In genomic region chr12:55729592-55730446, GRCh38 we compare ENCODE assay signal across 8 cellular contexts. TPM values are rescaled to one million over a fixed set of nuclear protein-coding genes. Genes with fewer than 3 reads are reported as not detected.
DNase-seq lines count a peak whose midpoint lies in the region; ATAC-seq and TF ChIP-seq lines count a peak whose summit lies in the region.

No MANE protein-coding gene starts in this region.

- 33% methylated on average over 25 of the region's 25 CpGs for WGBS in liver

- no peaks in the 10 kb centered on the region for H3K9me3 ChIP-seq in liver (ENCODE audit: control insufficient read depth in 4 of 4, low read length in 3 of 4)

- peak overlapping the region; percentile 68 to 95 for H3K9ac ChIP-seq in liver (ENCODE audit: low read depth in 1 of 2, low read length in 2 of 2)

- H3K27ac ChIP-seq in dorsolateral prefrontal cortex, result peak overlapping the region; percentile 94 to 100 (median 99)
- H3K27ac ChIP-seq in liver (ENCODE audit: low read depth in 1 of 2, low read length in 2 of 2), result peak overlapping the region; percentile 93 to 96

- ATAC-seq in GM19035 (IDR thresholded peaks at IDR 0.05; ENCODE audit: unreplicated experiment) (peak; percentile 55), HG03196 (IDR thresholded peaks at IDR 0.05; ENCODE audit: unreplicated experiment) (peak; percentile 46)

- peaks cover 0 to 11% (median 5%) of the 10 kb centered on the region in 4 donors for H3K36me3 ChIP-seq in liver (ENCODE audit: control insufficient read depth in 4 of 4, insufficient read depth in 3 of 4, low read depth in 1 of 4, low read length in 3 of 4)

- DNase-seq in C1 segment of cervical spinal cord (lab: John Stamatoyannopoulos, UW) (peak; percentile 54 to 95 (median 84)), NCI-H446 (lab: John Stamatoyannopoulos, UW) (peak; percentile 71 to 89), dorsolateral prefrontal cortex (peak; percentile 70 to 95 (median 92))
- peak; percentile 82 for DNase-seq in activated CD4-positive, alpha-beta T cell treated with anti-CD3 and anti-CD28 coated beads for 48 hours
- peak; percentile 74 for DNase-seq in stimulated activated CD4-positive, alpha-beta T cell treated with anti-CD3 and anti-CD28 coated beads, Interleukin-4, amount 100 ng/mL, for 24 hours

- no peak for TF ChIP-seq RAD21 in liver (IDR thresholded peaks at IDR 0.05)

- TF ChIP-seq CTCF in dorsolateral prefrontal cortex (IDR thresholded peaks at IDR 0.05 in 54 of 56, conservative IDR thresholded peaks at IDR 0.05 in 2 of 56; ENCODE audit: low read depth in 1 of 56, partially characterized antibody in 56 of 56), result peak in 22 of 56 donors; percentile 2 to 37 (median 20)
- TF ChIP-seq CTCF in liver (IDR thresholded peaks at IDR 0.05; ENCODE audit: low read depth, low read length, missing input control), result no peak

- H3K27me3 ChIP-seq in dorsolateral prefrontal cortex (no peaks in the 10 kb centered on the region), liver (ENCODE audit: control insufficient read depth in 4 of 4, insufficient read depth in 4 of 4, low read length in 3 of 4) (no peaks in the 10 kb centered on the region)

- H3K4me3 ChIP-seq in dorsolateral prefrontal cortex (peak overlapping the region; percentile 48 to 97 (median 85)), liver (ENCODE audit: low read depth in 1 of 3, low read length in 3 of 3) (peak overlapping the region; percentile 55 to 71 (median 66))

- peaks cover 2 to 27% (median 15%) of the 10 kb centered on the region in 4 donors for H3K4me1 ChIP-seq in liver (ENCODE audit: control insufficient read depth in 4 of 4, insufficient read depth in 4 of 4, low read length in 3 of 4)

- intact Hi-C loops in dorsolateral prefrontal cortex (cut with DNase I), result no loop called here

TF ChIP-seq in liver, 16 proteins besides CTCF, POLR2A, EP300 and RAD21:
- peak; percentile 40 for TF ChIP-seq REST (IDR thresholded peaks at IDR 0.05)
- TF ChIP-seq ZBTB33 (IDR thresholded peaks at IDR 0.05), result no peak
- peak; percentile 42 for TF ChIP-seq TAF1 (conservative IDR thresholded peaks at IDR 0.05)
- TF ChIP-seq YY1 (IDR thresholded peaks at IDR 0.05), result peak; percentile 50
- peak; percentile 47 for TF ChIP-seq MAX (IDR thresholded peaks at IDR 0.05)

RNA-seq across cellular contexts. Expression of gene CD63, which starts 1.0 kb away (rescaled TPM):
- total RNA-seq in dorsolateral prefrontal cortex (100 to 1,000 TPM; 216 to 509 (median 301) TPM), liver (100 to 1,000 TPM; 185 to 373 TPM)
- polyA plus RNA-seq in liver, result 100 to 1,000 TPM; 328 to 348 TPM

RNA-seq across cellular contexts. Expression of gene RDH5, which starts 9.6 kb away (rescaled TPM):
- total RNA-seq in dorsolateral prefrontal cortex (10 to 100 TPM in 45 of 120 experiments, 1 to 10 TPM in 75; 3.2 to 19.4 (median 9.0) TPM), liver (10 to 100 TPM in 1 of 2 donors, 1 to 10 TPM in 1; 9.2 to 21.8 TPM)
- 10 to 100 TPM; 36.6 to 61.7 TPM for polyA plus RNA-seq in liver

RNA-seq across cellular contexts. Expression of gene GDF11, which starts 13.1 kb away (rescaled TPM):
- total RNA-seq in dorsolateral prefrontal cortex, result 10 to 100 TPM; 11.9 to 63.8 (median 21.4) TPM
- total RNA-seq in liver, result 1 to 10 TPM in 1 of 2 donors, under 1 TPM in 1; 0.84 to 5.0 TPM
- polyA plus RNA-seq in liver, result under 1 TPM; 0.40 to 0.55 TPM

RNA-seq across cellular contexts. Expression of gene BLOC1S1, which starts 14.0 kb away (rescaled TPM):
- total RNA-seq in dorsolateral prefrontal cortex (100 to 1,000 TPM in 89 of 120 experiments, 10 to 100 TPM in 31; 73.5 to 149 (median 111) TPM), liver (10 to 100 TPM; 43.7 to 79.6 TPM)
- 100 to 1,000 TPM; 150 TPM for polyA plus RNA-seq in liver

RNA-seq across cellular contexts. Expression of gene ITGA7, which starts 22.1 kb away (rescaled TPM):
- total RNA-seq in dorsolateral prefrontal cortex, result 100 to 1,000 TPM in 38 of 120 experiments, 10 to 100 TPM in 82; 47.1 to 183 (median 85.5) TPM
- 1 to 10 TPM in 1 of 2 donors, under 1 TPM in 1; 0.98 to 3.8 TPM for total RNA-seq in liver
- 1 to 10 TPM; 2.8 to 4.9 TPM for polyA plus RNA-seq in liver

Comparison
In these comparisons a context has a peak if more than half of its experiments do, and no peak if none do; other contexts are left out.
1. Peak in every context shown above with its lines: DNase-seq, ATAC-seq, H3K4me3 ChIP-seq and H3K27ac ChIP-seq.